ENCODE assay signal across 11 cellular contexts in genomic region chr1:6219641-6220040, GRCh38. TPM values are rescaled to one million over a fixed set of nuclear protein-coding genes. Genes with fewer than 3 reads are reported as not detected.
"Had no signal": no experiment of that assay in that cellular context is flagged by ENCODE, and none has a peak within 500 bp of the region (broad histone marks: within the 10 kb centered on the region; RNA-seq: fewer than 3 reads in every experiment).

No MANE protein-coding gene starts in this region.

RNA-seq across cellular contexts. Expression of gene HES3, which starts 24.3 kb away (rescaled TPM):
- total RNA-seq: activated CD4-positive, alpha-beta T cell treated with anti-CD3 and anti-CD28 coated beads, Interleukin-2, amount 10 ng/mL, durations not matched to agents 24 days and 14 days; activated CD8-positive, alpha-beta memory T cell treated with anti-CD3 and anti-CD28 coated beads for 36 hours; activated CD8-positive, alpha-beta T cell treated with anti-CD3 and anti-CD28 coated beads for 36 hours; activated naive CD8-positive, alpha-beta T cell treated with anti-CD3 and anti-CD28 coated beads for 36 hours; activated T-cell treated with anti-CD3 and anti-CD28 coated beads, Interleukin-2, amount 50 U/mL, for 72 hours; activated T-helper 17 cell treated with anti-CD3 and anti-CD28 coated beads, Interleukin-2, amount 50 U/mL, for 72 hours; ascending aorta; cardiac septum; LHCN-M2; SJSA1 had no signal
- polyA plus RNA-seq: SK-N-SH had no signal
